Comparison of ENCODE assay signal across 20 cellular contexts in genomic region chr6:71720705-71721104, GRCh38.
A peak's percentile ranks its signal among the peaks of the same experiment; 100 is the strongest.
DNase-seq lines count a peak whose midpoint lies in the region; ATAC-seq and TF ChIP-seq lines count a peak whose summit lies in the region.
"Had no signal": no experiment of that assay in that cellular context is flagged by ENCODE, and none has a peak within 500 bp of the region (broad histone marks: within the 10 kb centered on the region; RNA-seq: fewer than 3 reads in every experiment).

No MANE protein-coding gene starts in this region.

- H3K9me3 Mint-ChIP-seq in nephron progenitor cell: peaks cover under 1% of the 10 kb centered on the region
- H3K9me3 Mint-ChIP-seq in activated CD8-positive, alpha-beta T cell treated with anti-CD3 and anti-CD28 coated beads for 36 hours: no peaks in the 10 kb centered on the region

- CTCF ChIA-PET in activated CD8-positive, alpha-beta T cell treated with anti-CD3 and anti-CD28 coated beads for 36 hours (lab: Charles Lee): no interaction called here

- no peaks in the 10 kb centered on the region for H3K79me2 ChIP-seq in hepatocyte

- H3K27me3 ChIP-seq in adipocyte (replicated peaks; ENCODE audit: control insufficient read depth, insufficient read depth, low read length) (no peaks in the 10 kb centered on the region), hepatocyte (no peaks in the 10 kb centered on the region), transverse colon (no peaks in the 10 kb centered on the region)

- H3K4me1 ChIP-seq in adipocyte (ENCODE audit: control insufficient read depth, insufficient read depth, low read length) (peaks cover 36% of the 10 kb centered on the region), hepatocyte (ENCODE audit: insufficient read depth) (no peaks in the 10 kb centered on the region), mucosa of descending colon (ENCODE audit: low read depth) (no peaks in the 10 kb centered on the region), transverse colon (peaks cover 0 to 25% (median 4%) of the 10 kb centered on the region in 4 donors)
- H3K4me1 ChIP-seq: A549 had no signal

- no peak for TF ChIP-seq POLR2A in transverse colon (IDR thresholded peaks at IDR 0.05)

- in situ Hi-C loops in transverse colon (cut with MboI; ENCODE audit: low pct_ligation_motif_present in 1 of 4, low pct_unique_long_range_greater_than_20kb in 1 of 4, low sequenced_read_pairs in 3 of 4): no loop called here

- H3K36me3 Mint-ChIP-seq in nephron progenitor cell (ENCODE audit: low read depth): peaks cover 1% of the 10 kb centered on the region
- no peaks in the 10 kb centered on the region for H3K36me3 Mint-ChIP-seq in activated CD8-positive, alpha-beta T cell treated with anti-CD3 and anti-CD28 coated beads for 36 hours (ENCODE audit: low read depth)
- H3K36me3 Mint-ChIP-seq: CD4-positive, alpha-beta memory T cell had no signal

- H3K4me3 ChIP-seq in adipocyte (ENCODE audit: low read length) (no peak overlapping the region), hepatocyte (no peak overlapping the region), mucosa of descending colon (no peak overlapping the region), transverse colon (no peak overlapping the region)
- H3K4me3 ChIP-seq: A549 had no signal

- H2AFZ ChIP-seq in hepatocyte: no peak overlapping the region

- H3K9me2 ChIP-seq in hepatocyte (replicated peaks; ENCODE audit: insufficient read depth): no peaks in the 10 kb centered on the region

- DNase-seq in adipocyte (ENCODE audit: low read depth) (no peak), hepatocyte (ENCODE audit: low spot score) (peak; percentile 8), mucosa of descending colon (peak in 1 of 3 donors; percentile 34), transverse colon (peak; percentile 12), HPDE6-E6E7 (ENCODE audit: extremely low spot score) (no peak), nephron progenitor cell (no peak)
- no peak for DNase-seq in activated CD8-positive, alpha-beta T cell treated with anti-CD3 and anti-CD28 coated beads for 36 hours
- DNase-seq: 8988T; ACHN; AML-193; C1 segment of cervical spinal cord; Calu3; CD4-positive, alpha-beta memory T cell; COR-L47; DMS53; DMS79 treated with DMSO at 0.1 percent for 48 hours; GF-D8; H7 had no signal

- no peak for TF ChIP-seq EP300 in transverse colon (IDR thresholded peaks at IDR 0.05; ENCODE audit: low read depth)

- intact Hi-C loops in mucosa of descending colon (cut with DNase I, micrococcal nuclease) (no loop called here), transverse colon (cut with DNase I; ENCODE audit: low total_unique reads) (no loop called here)
- intact Hi-C loops in activated CD8-positive, alpha-beta T cell treated with anti-CD3 and anti-CD28 coated beads for 36 hours (cut with micrococcal nuclease): no loop called here

- H3K4me3 Mint-ChIP-seq in nephron progenitor cell: no peak overlapping the region
- no peak overlapping the region for H3K4me3 Mint-ChIP-seq in activated CD8-positive, alpha-beta T cell treated with anti-CD3 and anti-CD28 coated beads for 36 hours
- H3K4me3 Mint-ChIP-seq: CD4-positive, alpha-beta memory T cell had no signal

- no peaks in the 10 kb centered on the region for H4K20me1 ChIP-seq in hepatocyte (ENCODE audit: insufficient read depth, poor library complexity, severe bottlenecking)

- no peak overlapping the region for H3K27ac Mint-ChIP-seq in nephron progenitor cell
- H3K27ac Mint-ChIP-seq in activated CD8-positive, alpha-beta T cell treated with anti-CD3 and anti-CD28 coated beads for 36 hours: no peak overlapping the region
- H3K27ac Mint-ChIP-seq: CD4-positive, alpha-beta memory T cell had no signal

- TF ChIP-seq CTCF in hepatocyte (IDR thresholded peaks at IDR 0.05; ENCODE audit: poor library complexity): no peak
- TF ChIP-seq CTCF in mucosa of descending colon (IDR thresholded peaks at IDR 0.05): no peak
- no peak for TF ChIP-seq CTCF in transverse colon (IDR thresholded peaks at IDR 0.05)
- TF ChIP-seq CTCF in nephron progenitor cell (IDR thresholded peaks at IDR 0.05): no peak
- TF ChIP-seq CTCF in activated CD8-positive, alpha-beta T cell treated with anti-CD3 and anti-CD28 coated beads for 36 hours (IDR thresholded peaks at IDR 0.05): no peak

- peak; percentile 74 for ATAC-seq in mucosa of descending colon
- no peak for ATAC-seq in activated CD8-positive, alpha-beta T cell treated with anti-CD3 and anti-CD28 coated beads for 36 hours
- ATAC-seq: A549, HCT116 had no signal

- POLR2A ChIA-PET in activated CD8-positive, alpha-beta T cell treated with anti-CD3 and anti-CD28 coated beads for 36 hours (lab: Charles Lee): no interaction called here

- peaks cover 20% of the 10 kb centered on the region for H3K4me1 Mint-ChIP-seq in nephron progenitor cell
- no peaks in the 10 kb centered on the region for H3K4me1 Mint-ChIP-seq in activated CD8-positive, alpha-beta T cell treated with anti-CD3 and anti-CD28 coated beads for 36 hours (ENCODE audit: low read depth)
- H3K4me1 Mint-ChIP-seq: CD4-positive, alpha-beta memory T cell had no signal

- H3K9me3 ChIP-seq in adipocyte (ENCODE audit: control insufficient read depth, low read length) (no peaks in the 10 kb centered on the region), hepatocyte (ENCODE audit: low read depth) (no peaks in the 10 kb centered on the region), mucosa of descending colon (no peaks in the 10 kb centered on the region), transverse colon (no peaks in the 10 kb centered on the region)
- H3K9me3 ChIP-seq: A549 had no signal

- no peaks in the 10 kb centered on the region for H3K27me3 Mint-ChIP-seq in nephron progenitor cell (ENCODE audit: low read depth, poor library complexity)
- no peaks in the 10 kb centered on the region for H3K27me3 Mint-ChIP-seq in activated CD8-positive, alpha-beta T cell treated with anti-CD3 and anti-CD28 coated beads for 36 hours
- H3K27me3 Mint-ChIP-seq: CD4-positive, alpha-beta memory T cell had no signal

- H3K36me3 ChIP-seq in adipocyte (ENCODE audit: control insufficient read depth, insufficient read depth, low read length, severe bottlenecking) (no peaks in the 10 kb centered on the region), hepatocyte (replicated peaks; ENCODE audit: insufficient read depth, low read depth) (no peaks in the 10 kb centered on the region), mucosa of descending colon (ENCODE audit: low read depth) (no peaks in the 10 kb centered on the region), transverse colon (no peaks in the 10 kb centered on the region)

- H3K4me2 ChIP-seq in hepatocyte: no peak overlapping the region
- H3K4me2 ChIP-seq: A549 had no signal

- peak overlapping the region; percentile 54 for H3K9ac ChIP-seq in adipocyte (ENCODE audit: low read length)

- H3K27ac ChIP-seq in hepatocyte: no peak overlapping the region
- no peak overlapping the region for H3K27ac ChIP-seq in transverse colon
- H3K27ac ChIP-seq: A549 had no signal

- WGBS in hepatocyte (ENCODE audit: low lambda C conversion rate, missing lambda C conversion rate): 49% methylated on average over 3 of the region's 3 CpGs
- WGBS in transverse colon (ENCODE audit: low coverage in 1 of 2), 2 donors: 32 to 41% methylated on average over 3 of the region's 3 CpGs

Comparison
In these comparisons a context has a peak if more than half of its experiments do, and no peak if none do; other contexts are left out.
1. DNase-seq: peak in hepatocyte (single experiment) and transverse colon (single experiment); none in adipocyte (single experiment), HPDE6-E6E7 (single experiment), nephron progenitor cell (single experiment) and activated CD8-positive, alpha-beta T cell treated with anti-CD3 and anti-CD28 coated beads for 36 hours (single experiment).